ENCODE assay signal across 23 cellular contexts in the genomic region with DNA sequence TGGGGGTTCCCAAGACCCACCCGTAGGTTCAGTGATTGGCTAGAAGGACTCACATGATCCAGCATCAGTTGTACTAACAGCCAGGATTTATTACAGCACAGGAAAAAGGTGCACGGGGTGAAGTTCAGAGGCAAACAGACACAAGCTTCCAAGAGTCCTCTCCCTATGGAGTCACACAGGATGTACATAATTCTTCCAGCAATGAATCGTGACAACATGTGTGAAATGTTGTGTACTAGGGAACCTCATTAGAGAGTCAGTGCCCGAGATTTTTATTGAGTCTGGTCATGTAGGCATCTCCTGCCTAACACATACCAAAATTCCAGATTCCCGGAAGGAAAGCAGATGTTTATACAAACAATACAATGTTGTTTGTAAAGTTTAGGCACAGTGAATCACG. TPM values are rescaled to one million over a fixed set of nuclear protein-coding genes. Genes with fewer than 3 reads are reported as not detected.
DNase-seq lines count a peak whose midpoint lies in the region; ATAC-seq and TF ChIP-seq lines count a peak whose summit lies in the region.
"Had no signal": no experiment of that assay in that cellular context is flagged by ENCODE, and none has a peak within 500 bp of the region (broad histone marks: within the 10 kb centered on the region; RNA-seq: fewer than 3 reads in every experiment).

No MANE protein-coding gene starts in this region.

- ATAC-seq in WTC11, result no peak
- ATAC-seq: activated naive CD4-positive, alpha-beta T cell treated with anti-CD3 and anti-CD28 coated beads, Interleukin-2, amount 50 U/mL, for 72 hours; natural killer cell had no signal

- DNase-seq in NCI-H69 (lab: John Stamatoyannopoulos, UW) (peak; percentile 62), foreskin fibroblast (peak; percentile 54 to 56), myocyte (ENCODE audit: low read depth) (peak; percentile 35), NCI-H2196 treated with DMSO at 0.1 percent for 48 hours (lab: John Stamatoyannopoulos, UW; ENCODE audit: unreplicated experiment) (no peak), WTC11 (ENCODE audit: low spot score) (no peak), NCI-H2171 treated with DMSO at 0.1 percent for 48 hours (lab: John Stamatoyannopoulos, UW) (no peak)
- no peak for DNase-seq in stimulated activated CD8-positive, alpha-beta memory T cell treated with anti-CD3 and anti-CD28 coated beads, Interleukin-4, amount 100 ng/mL, for 48 hours
- DNase-seq: body of pancreas; DND-41; effector CD8-positive, alpha-beta T cell; esophagus squamous epithelium; heart left ventricle; Karpas-422; natural killer cell; NCI-H1048; NCI-H524 treated with DMSO at 0.1 percent for 48 hours; spleen; stimulated activated CD4-positive, alpha-beta T cell treated with anti-CD3 and anti-CD28 coated beads, Interleukin-4, amount 100 ng/mL, for 4 hours had no signal

- no peak overlapping the region for H3K4me3 Mint-ChIP-seq in WTC11
- H3K4me3 Mint-ChIP-seq: activated T-helper 1 cell treated with anti-CD3 and anti-CD28 coated beads, Interleukin-12 subunit alpha, Interleukin-12 subunit beta, Interleukin-2, Interleukin-4 antibody, amounts not matched to agents 30 ng/mL and 10 ng/mL and 1 ng/mL, durations not matched to agents 14 hours and 24 hours and 36 hours; natural killer cell had no signal

- no peaks in the 10 kb centered on the region for H3K4me1 Mint-ChIP-seq in WTC11

- CTCF ChIA-PET in WTC11 (lab: Charles Lee), result no interaction called here

- H3K4me3 ChIP-seq in foreskin fibroblast (ENCODE audit: low read depth in 1 of 2, low read length in 2 of 2) (no peak overlapping the region), stomach smooth muscle (ENCODE audit: low read length in 2 of 2) (no peak overlapping the region)
- H3K4me3 ChIP-seq: body of pancreas, esophagus squamous epithelium, HAP-1, heart left ventricle, spleen had no signal

- peaks cover 38% of the 10 kb centered on the region for H3K9me3 Mint-ChIP-seq in WTC11

- H3K27ac Mint-ChIP-seq in WTC11, result no peak overlapping the region
- H3K27ac Mint-ChIP-seq: activated naive CD4-positive, alpha-beta T cell treated with anti-CD3 and anti-CD28 coated beads, Interleukin-2, amount 50 U/mL, for 72 hours; activated T-helper 1 cell treated with anti-CD3 and anti-CD28 coated beads, Interleukin-12 subunit alpha, Interleukin-12 subunit beta, Interleukin-2, Interleukin-4 antibody, amounts not matched to agents 30 ng/mL and 10 ng/mL and 1 ng/mL, durations not matched to agents 14 hours and 24 hours and 36 hours had no signal

- POLR2A ChIA-PET in WTC11 (lab: Charles Lee), result no interaction called here

- peaks cover 0 to 4% of the 10 kb centered on the region in 2 donors for H3K9me3 ChIP-seq in stomach smooth muscle (ENCODE audit: control insufficient read depth in 2 of 2, low read length in 2 of 2)
- H3K9me3 ChIP-seq: body of pancreas, esophagus squamous epithelium, HAP-1 had no signal

- no peaks in the 10 kb centered on the region for H3K36me3 ChIP-seq in stomach smooth muscle (ENCODE audit: control insufficient read depth in 2 of 2, insufficient read depth in 2 of 2, low read length in 2 of 2)
- H3K36me3 ChIP-seq: HAP-1, heart left ventricle had no signal

- no peaks in the 10 kb centered on the region for H3K27me3 ChIP-seq in stomach smooth muscle (ENCODE audit: control insufficient read depth in 1 of 2, insufficient read depth in 2 of 2, low read length in 2 of 2)
- H3K27me3 ChIP-seq: body of pancreas, esophagus squamous epithelium, heart left ventricle, spleen had no signal

- peaks cover 32% of the 10 kb centered on the region for H3K36me3 Mint-ChIP-seq in WTC11
- H3K36me3 Mint-ChIP-seq: natural killer cell had no signal

- no peaks in the 10 kb centered on the region for H3K27me3 Mint-ChIP-seq in WTC11 (ENCODE audit: low read depth)

- peaks cover 6% of the 10 kb centered on the region for H3K4me1 ChIP-seq in stomach smooth muscle (ENCODE audit: control insufficient read depth, insufficient read depth, low read length)
- H3K4me1 ChIP-seq: HAP-1, spleen had no signal

- H3K9ac ChIP-seq in stomach smooth muscle (ENCODE audit: low read length in 2 of 2), result no peak overlapping the region

- no peak for TF ChIP-seq CTCF in foreskin fibroblast (IDR thresholded peaks at IDR 0.05; ENCODE audit: low read depth, low read length)
- TF ChIP-seq CTCF in WTC11 (IDR thresholded peaks at IDR 0.05), result no peak

- H3K27ac ChIP-seq in stomach smooth muscle (ENCODE audit: low read length), result peak overlapping the region; percentile 3
- H3K27ac ChIP-seq: esophagus squamous epithelium, RWPE1 had no signal

TF ChIP-seq in WTC11, 78 proteins besides CTCF, POLR2A, EP300 and RAD21:
- TF ChIP-seq ATF3 (CRISPR knock-in tag; conservative IDR thresholded peaks at IDR 0.05) (no peak), KAT7 (CRISPR knock-in tag; IDR thresholded peaks at IDR 0.05; ENCODE audit: borderline replicate concordance) (no peak), TEAD1 (CRISPR knock-in tag; IDR thresholded peaks at IDR 0.05) (no peak), CBFB (CRISPR knock-in tag; IDR thresholded peaks at IDR 0.05; ENCODE audit: low read depth) (no peak), HMGA2 (CRISPR knock-in tag; IDR thresholded peaks at IDR 0.05) (no peak), ZNF121 (CRISPR knock-in tag; IDR thresholded peaks at IDR 0.05) (no peak), ZNF263 (CRISPR knock-in tag; IDR thresholded peaks at IDR 0.05; ENCODE audit: low read depth) (no peak), OVOL2 (CRISPR knock-in tag; IDR thresholded peaks at IDR 0.05; ENCODE audit: borderline replicate concordance) (no peak), IRF2 (CRISPR knock-in tag; IDR thresholded peaks at IDR 0.05; ENCODE audit: borderline replicate concordance, low read depth) (no peak), MYBL2 (CRISPR knock-in tag; IDR thresholded peaks at IDR 0.05) (no peak), RELA (CRISPR knock-in tag; IDR thresholded peaks at IDR 0.05; ENCODE audit: borderline replicate concordance) (no peak)
- TF ChIP-seq, protein P1, sequence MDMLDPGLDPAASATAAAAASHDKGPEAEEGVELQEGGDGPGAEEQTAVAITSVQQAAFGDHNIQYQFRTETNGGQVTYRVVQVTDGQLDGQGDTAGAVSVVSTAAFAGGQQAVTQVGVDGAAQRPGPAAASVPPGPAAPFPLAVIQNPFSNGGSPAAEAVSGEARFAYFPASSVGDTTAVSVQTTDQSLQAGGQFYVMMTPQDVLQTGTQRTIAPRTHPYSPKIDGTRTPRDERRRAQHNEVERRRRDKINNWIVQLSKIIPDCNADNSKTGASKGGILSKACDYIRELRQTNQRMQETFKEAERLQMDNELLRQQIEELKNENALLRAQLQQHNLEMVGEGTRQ (CRISPR knock-in tag; IDR thresholded peaks at IDR 0.05), result no peak
- TF ChIP-seq, protein P2, sequence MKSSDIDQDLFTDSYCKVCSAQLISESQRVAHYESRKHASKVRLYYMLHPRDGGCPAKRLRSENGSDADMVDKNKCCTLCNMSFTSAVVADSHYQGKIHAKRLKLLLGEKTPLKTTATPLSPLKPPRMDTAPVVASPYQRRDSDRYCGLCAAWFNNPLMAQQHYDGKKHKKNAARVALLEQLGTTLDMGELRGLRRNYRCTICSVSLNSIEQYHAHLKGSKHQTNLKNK (CRISPR knock-in tag; IDR thresholded peaks at IDR 0.05), result no peak
TF ChIP-seq in WTC11: peak in this region for 0.

RNA-seq across cellular contexts. Expression of gene GALNT1, which starts 52.8 kb away (rescaled TPM):
- total RNA-seq in myocyte (92.5 and 95.4 TPM in 2 replicates), WTC11 (2021) (63.1 to 80.1 TPM (median 71.7 TPM) in 3 replicates)
- 40.4 TPM for polyA plus RNA-seq in myocyte (2012)

Comparison
In these comparisons a context has a peak if more than half of its experiments do, and no peak if none do; other contexts are left out.
1. DNase-seq: peak in NCI-H69 (single experiment), foreskin fibroblast (2 of 2) and myocyte (single experiment); none in NCI-H2196 treated with DMSO at 0.1 percent for 48 hours (single experiment), stimulated activated CD8-positive, alpha-beta memory T cell treated with anti-CD3 and anti-CD28 coated beads, Interleukin-4, amount 100 ng/mL, for 48 hours (single experiment), WTC11 (single experiment) and NCI-H2171 treated with DMSO at 0.1 percent for 48 hours (single experiment).